In the genomic region with DNA sequence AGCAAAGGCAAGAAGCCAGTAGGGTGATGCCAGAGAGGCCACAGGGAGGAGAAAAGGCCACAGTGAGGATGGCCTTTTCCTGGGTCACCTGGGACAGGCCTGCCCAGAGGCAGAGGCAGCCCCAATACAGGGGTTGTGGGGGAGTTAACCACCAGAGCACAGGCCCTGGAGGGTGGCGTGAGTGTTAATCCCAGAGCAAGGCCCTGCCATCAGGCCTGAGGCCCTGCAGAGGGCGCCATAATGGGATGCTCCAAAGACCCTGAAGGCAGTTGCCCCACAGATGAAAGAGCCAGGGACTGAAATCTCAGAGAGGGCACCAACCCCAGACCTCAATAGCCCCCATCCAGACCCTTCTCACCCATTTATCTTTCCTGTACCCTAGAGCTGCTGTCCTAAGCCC, we compare ENCODE assay signal across 1 cellular context.
TF ChIP-seq lines count a peak whose summit lies in the region.

No MANE protein-coding gene starts in this region.

TF ChIP-seq in endothelial cell of umbilical vein, 7 proteins besides CTCF, POLR2A, EP300 and RAD21:
- no peak for TF ChIP-seq FOS (IDR thresholded peaks at IDR 0.05; ENCODE audit: borderline replicate concordance, insufficient read depth, low read length)
- no peak for TF ChIP-seq JUN (IDR thresholded peaks at IDR 0.05; ENCODE audit: borderline replicate concordance, insufficient read depth, insufficient read length, low read depth)
- TF ChIP-seq, protein P1, sequence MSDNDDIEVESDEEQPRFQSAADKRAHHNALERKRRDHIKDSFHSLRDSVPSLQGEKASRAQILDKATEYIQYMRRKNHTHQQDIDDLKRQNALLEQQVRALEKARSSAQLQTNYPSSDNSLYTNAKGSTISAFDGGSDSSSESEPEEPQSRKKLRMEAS (IDR thresholded peaks at IDR 0.05; ENCODE audit: insufficient read depth, insufficient read length) = no peak
- no peak for TF ChIP-seq POLR2AphosphoS5 (IDR thresholded peaks at IDR 0.05; ENCODE audit: insufficient read depth, low read depth, low read length)
- no peak for TF ChIP-seq GATA2 (IDR thresholded peaks at IDR 0.05; ENCODE audit: insufficient read depth, insufficient read length, low read depth, low read length)
- no peak for TF ChIP-seq EZH2 (IDR thresholded peaks at IDR 0.05; ENCODE audit: borderline replicate concordance, low read depth, low read length, severe bottlenecking)
- no peak for TF ChIP-seq MYC (IDR thresholded peaks at IDR 0.05; ENCODE audit: low read depth, low read length)
